ENCODE assay signal across 9 cellular contexts in the genomic region with DNA sequence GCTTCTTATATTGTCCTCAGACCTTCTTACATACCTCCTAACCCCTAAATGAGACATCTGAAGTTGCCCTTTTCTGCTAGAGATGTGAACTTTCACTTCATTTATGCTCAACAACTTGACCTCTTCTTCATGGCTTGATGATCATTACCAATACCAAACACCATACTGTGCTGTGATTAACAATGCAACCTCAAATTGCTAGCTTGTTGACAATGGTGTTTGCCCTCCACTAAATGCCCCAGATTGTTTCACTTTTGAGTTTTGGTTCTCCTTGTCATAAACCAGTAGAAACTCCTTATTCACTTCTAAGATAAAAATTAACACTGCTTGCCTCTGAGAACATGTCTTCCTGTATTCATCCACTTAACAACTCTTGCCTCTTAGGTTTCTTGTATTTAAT. TPM values are rescaled to one million over a fixed set of nuclear protein-coding genes. Genes with fewer than 3 reads are reported as not detected.
DNase-seq lines count a peak whose midpoint lies in the region; ATAC-seq, FAIRE-seq and TF ChIP-seq lines count a peak whose summit lies in the region.
"Had no signal": no experiment of that assay in that cellular context is flagged by ENCODE, and none has a peak within 500 bp of the region (broad histone marks: within the 10 kb centered on the region; RNA-seq: fewer than 3 reads in every experiment).

No MANE protein-coding gene starts in this region.

- peak overlapping the region; percentile 88 for H3K27ac Mint-ChIP-seq in activated B cell treated with CpG ODN at 0.5 μM for 24 hours

- peaks cover 93% of the 10 kb centered on the region for H3K4me1 ChIP-seq in DOHH2 (ENCODE audit: control insufficient read depth, low read length)
- peaks cover 95% of the 10 kb centered on the region for H3K4me1 ChIP-seq in left ventricle myocardium inferior
- H3K4me1 ChIP-seq in osteoblast (ENCODE audit: insufficient read depth, low read length): peaks cover 21% of the 10 kb centered on the region

- peaks cover 78% of the 10 kb centered on the region for H3K4me1 Mint-ChIP-seq in activated B cell treated with CpG ODN at 0.5 μM for 24 hours

- peaks cover 19% of the 10 kb centered on the region for H3F3A ChIP-seq in DOHH2 (ENCODE audit: control insufficient read depth, insufficient read depth)

- H3K4me2 ChIP-seq in DOHH2 (ENCODE audit: low read length) (peak overlapping the region; percentile 97), osteoblast (ENCODE audit: insufficient read depth, low read length) (no peak overlapping the region)

- peak overlapping the region; percentile 28; the same call in 1 of the 2 replicates for H3K4me3 ChIP-seq in DOHH2 (ENCODE audit: low read length)
- no peak overlapping the region for H3K4me3 ChIP-seq in left ventricle myocardium inferior
- no peak overlapping the region for H3K4me3 ChIP-seq in osteoblast (ENCODE audit: insufficient read depth, low read length)
- H3K4me3 ChIP-seq: SJSA1 had no signal

- ATAC-seq in GM19372 (IDR thresholded peaks at IDR 0.05; ENCODE audit: low read depth, unreplicated experiment) (peak; percentile 44), HG03025 (IDR thresholded peaks at IDR 0.05; ENCODE audit: low FRiP score, unreplicated experiment) (peak; percentile 48), activated B cell treated with CpG ODN at 0.5 μM for 24 hours (ENCODE audit: low read depth) (peak; percentile 35)

- H3K36me3 ChIP-seq in DOHH2 (ENCODE audit: control insufficient read depth, low read length) (peaks cover 10% of the 10 kb centered on the region; the same call in 1 of the 2 replicates), left ventricle myocardium inferior (no peaks in the 10 kb centered on the region), osteoblast (ENCODE audit: insufficient read depth, low read length) (no peaks in the 10 kb centered on the region)

- no peak for DNase-seq in activated B cell treated with CpG ODN at 0.5 μM for 24 hours
- DNase-seq in left ventricle myocardium inferior: no peak
- no peak for DNase-seq in HTR-8/SVneo (ENCODE audit: insufficient read length, low spot score)
- DNase-seq in osteoblast (ENCODE audit: insufficient read length, low spot score, missing footprints): no peak
- DNase-seq in activated CD8-positive, alpha-beta memory T cell treated with anti-CD3 and anti-CD28 coated beads for 24 hours: no peak

- no peak for FAIRE-seq in HTR-8/SVneo (lab: Jason Lieb, UNC)

- H4K20me1 ChIP-seq in DOHH2 (ENCODE audit: control insufficient read depth, insufficient read depth, low read depth, low read length) (peaks cover 52% of the 10 kb centered on the region), osteoblast (ENCODE audit: insufficient read depth, low read length) (peaks cover 66% of the 10 kb centered on the region)

- no peak for TF ChIP-seq CTCF in DOHH2 (IDR thresholded peaks at IDR 0.05; ENCODE audit: low read depth, low read length, poor library complexity, severe bottlenecking)
- no peak for TF ChIP-seq CTCF in activated B cell treated with CpG ODN at 0.5 μM for 24 hours (IDR thresholded peaks at IDR 0.05)
- no peak for TF ChIP-seq CTCF in left ventricle myocardium inferior (IDR thresholded peaks at IDR 0.05; ENCODE audit: borderline replicate concordance)
- no peak for TF ChIP-seq CTCF in osteoblast (IDR thresholded peaks at IDR 0.05; ENCODE audit: extremely low read depth, low read depth, low read length)

- POLR2A ChIA-PET in activated B cell treated with CpG ODN at 0.5 μM for 24 hours (lab: Charles Lee): interaction anchor here (0.6 to 3.5 kb wide), 7 partner anchors 9 to 114 kb away, joined by 3 to 18 read pairs (median 6); no protein-coding TSS in a partner anchor

- no peak overlapping the region for H2AFZ ChIP-seq in osteoblast (ENCODE audit: low read length)

- H3K27me3 ChIP-seq in DOHH2 (ENCODE audit: control insufficient read depth, low read length) (no peaks in the 10 kb centered on the region), left ventricle myocardium inferior (ENCODE audit: low read depth) (no peaks in the 10 kb centered on the region), osteoblast (ENCODE audit: insufficient read depth, low read length) (no peaks in the 10 kb centered on the region)
- H3K27me3 ChIP-seq: SJSA1 had no signal

- intact Hi-C loops in activated B cell treated with CpG ODN at 0.5 μM for 24 hours (cut with micrococcal nuclease) (loop anchor here (1.0 to 10.0 kb wide), 3 partner anchors 96 to 1374 kb away; no protein-coding TSS in a partner anchor), left ventricle myocardium inferior (cut with micrococcal nuclease) (no loop called here)

- H3K4me3 Mint-ChIP-seq in activated B cell treated with CpG ODN at 0.5 μM for 24 hours: peak overlapping the region; percentile 93

- H3K9me3 Mint-ChIP-seq in activated B cell treated with CpG ODN at 0.5 μM for 24 hours: no peaks in the 10 kb centered on the region

- no peaks in the 10 kb centered on the region for H3K9me2 ChIP-seq in DOHH2 (replicated peaks; ENCODE audit: control insufficient read depth, low read length)

- H3K9me3 ChIP-seq in DOHH2 (ENCODE audit: control insufficient read depth, insufficient read depth, low read length) (no peaks in the 10 kb centered on the region), left ventricle myocardium inferior (replicated peaks) (no peaks in the 10 kb centered on the region), osteoblast (ENCODE audit: low read depth, low read length) (no peaks in the 10 kb centered on the region)
- H3K9me3 ChIP-seq: SJSA1 had no signal

- peaks cover 98% of the 10 kb centered on the region for H3K79me2 ChIP-seq in DOHH2 (ENCODE audit: control insufficient read depth, low read length)
- H3K79me2 ChIP-seq in osteoblast (ENCODE audit: insufficient read depth, low read length): peaks cover 97% of the 10 kb centered on the region

- peaks cover 7% of the 10 kb centered on the region for H3K36me3 Mint-ChIP-seq in activated B cell treated with CpG ODN at 0.5 μM for 24 hours (ENCODE audit: low read depth)

- no peaks in the 10 kb centered on the region for H3K27me3 Mint-ChIP-seq in activated B cell treated with CpG ODN at 0.5 μM for 24 hours

- CTCF ChIA-PET in activated B cell treated with CpG ODN at 0.5 μM for 24 hours (lab: Charles Lee): interaction anchor here (0.7 kb wide), 1 partner anchor 42 kb away, joined by 3 read pairs; no protein-coding TSS in a partner anchor

- H3K27ac ChIP-seq in DOHH2 (ENCODE audit: low read depth, low read length) (no peak overlapping the region), left ventricle myocardium inferior (replicated peaks) (no peak overlapping the region), osteoblast (ENCODE audit: low read depth, low read length) (no peak overlapping the region)
- H3K27ac ChIP-seq: SJSA1 had no signal

RNA-seq across cellular contexts. Expression of gene JAK1, which starts 5.6 kb away (rescaled TPM):
- total RNA-seq in activated B cell treated with CpG ODN at 0.5 μM for 24 hours: 195 and 215 TPM in 2 replicates
- total RNA-seq in left ventricle myocardium inferior: 106 TPM
- total RNA-seq in osteoblast: 178 and 197 TPM in 2 replicates
